ENCODE assay signal across 27 cellular contexts in the genomic region with DNA sequence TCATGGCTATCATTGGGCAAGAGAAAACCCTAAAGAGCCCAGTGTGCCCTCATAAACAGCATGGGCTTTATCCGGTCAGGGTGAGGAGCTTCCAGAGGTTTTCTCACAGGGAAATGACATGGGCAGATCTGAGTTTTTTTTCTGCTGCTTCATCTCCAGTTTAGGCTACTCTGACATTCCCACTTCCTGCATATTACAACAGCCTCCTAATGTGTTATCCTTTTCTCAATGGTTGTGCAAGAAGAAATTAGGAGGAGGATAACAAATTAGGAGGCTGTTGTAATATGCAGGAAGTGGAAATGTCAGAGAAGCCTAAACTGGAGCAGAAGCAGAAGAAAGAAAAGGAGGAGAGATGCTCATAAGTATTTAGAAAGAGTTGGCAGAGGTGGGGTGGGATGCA.
"Had no signal": no experiment of that assay in that cellular context is flagged by ENCODE, and none has a peak within 500 bp of the region (broad histone marks: within the 10 kb centered on the region; RNA-seq: fewer than 3 reads in every experiment).

No MANE protein-coding gene starts in this region.

- H3K4me3 Mint-ChIP-seq: activated CD4-positive, alpha-beta memory T cell treated with anti-CD3 and anti-CD28 coated beads, Interleukin-2, amount 10 ng/mL, durations not matched to agents 7 days and 5 days; activated CD4-positive, alpha-beta T cell treated with anti-CD3 and anti-CD28 coated beads for 36 hours; activated naive CD4-positive, alpha-beta T cell treated with anti-CD3 and anti-CD28 coated beads for 36 hours; activated naive CD8-positive, alpha-beta T cell; activated T-helper 17 cell treated with anti-CD3 and anti-CD28 coated beads, Interleukin-2, amount 50 U/mL, for 72 hours; brain; central memory CD8-positive, alpha-beta T cell had no signal

- H3K9me3 Mint-ChIP-seq: activated CD4-positive, alpha-beta memory T cell treated with anti-CD3 and anti-CD28 coated beads, Interleukin-2, amount 10 ng/mL, durations not matched to agents 7 days and 5 days; activated naive CD4-positive, alpha-beta T cell treated with anti-CD3 and anti-CD28 coated beads for 36 hours; brain; central memory CD8-positive, alpha-beta T cell had no signal

- H3K9me3 ChIP-seq: Peyer's patch, SJCRH30, SK-N-SH had no signal

- H3K27me3 ChIP-seq: Peyer's patch, SJCRH30 had no signal

- H3K4me1 ChIP-seq: Peyer's patch, SJCRH30 had no signal

- H3K27ac Mint-ChIP-seq: activated CD4-positive, alpha-beta memory T cell treated with anti-CD3 and anti-CD28 coated beads, Interleukin-2, amount 10 ng/mL, durations not matched to agents 7 days and 5 days; activated CD4-positive, alpha-beta T cell treated with anti-CD3 and anti-CD28 coated beads for 36 hours; activated naive CD4-positive, alpha-beta T cell treated with anti-CD3 and anti-CD28 coated beads for 36 hours; activated naive CD8-positive, alpha-beta T cell; activated T-helper 17 cell treated with anti-CD3 and anti-CD28 coated beads, Interleukin-2, amount 50 U/mL, for 72 hours; brain had no signal

- H3K4me3 ChIP-seq: Peyer's patch, SJCRH30 had no signal

- H3K4me1 Mint-ChIP-seq: activated CD4-positive, alpha-beta memory T cell treated with anti-CD3 and anti-CD28 coated beads, Interleukin-2, amount 10 ng/mL, durations not matched to agents 7 days and 5 days; activated CD4-positive, alpha-beta T cell treated with anti-CD3 and anti-CD28 coated beads for 36 hours; brain; central memory CD8-positive, alpha-beta T cell had no signal

- DNase-seq: activated CD4-positive, alpha-beta memory T cell treated with anti-CD3 and anti-CD28 coated beads, Interleukin-2, amount 10 ng/mL, durations not matched to agents 7 days and 5 days; activated CD4-positive, alpha-beta T cell treated with anti-CD3 and anti-CD28 coated beads for 36 hours; activated CD4-positive, alpha-beta T cell treated with anti-CD3 and anti-CD28 coated beads, Interleukin-2, amount 50 U/mL, for 1 hour; activated gamma-delta T cell; activated naive CD4-positive, alpha-beta T cell treated with anti-CD3 and anti-CD28 coated beads for 36 hours; activated T-cell treated with anti-CD3 and anti-CD28 coated beads for 4 hours; activated T-cell treated with anti-CD3 and anti-CD28 coated beads, Interleukin-2, amount 50 U/mL, for 48 hours; amygdala; Kasumi-1; NCI-H1048; NCI-H1694; NCI-H2029; NCI-H345; NCI-H510A; NCI-H526 treated with DMSO at 0.1 percent for 48 hours; NCI-H82; Peyer's patch; Right ventricle myocardium superior; SJCRH30; SK-N-SH; T-helper 1 cell; WERI-Rb-1 had no signal

- H3K27ac ChIP-seq: Peyer's patch, RWPE1, SJCRH30, WERI-Rb-1 had no signal

- H3K36me3 ChIP-seq: Peyer's patch, SJCRH30, WERI-Rb-1 had no signal

- H3K36me3 Mint-ChIP-seq: activated naive CD8-positive, alpha-beta T cell; brain had no signal
